In genomic region chr7:157690833-157691382, GRCh38 we compare ENCODE assay signal across 8 cellular contexts.
DNase-seq lines count a peak whose midpoint lies in the region; ATAC-seq and TF ChIP-seq lines count a peak whose summit lies in the region.

No MANE protein-coding gene starts in this region.

- H3K79me2 ChIP-seq in Loucy (ENCODE audit: insufficient read depth, low read length), result peaks cover 32% of the 10 kb centered on the region

- no peaks in the 10 kb centered on the region for H3K9me2 ChIP-seq in Loucy (replicated peaks; ENCODE audit: low read depth, low read length)

- no peaks in the 10 kb centered on the region for H3K36me3 Mint-ChIP-seq in stimulated activated memory B cell treated with anti-CD40 and anti-IgM and Interleukin-4, amounts not matched to agents 10 μg/mL and 1 μg/mL and 100 μg/mL, for 72 hours

- peak overlapping the region; percentile 75; the same call in 1 of the 2 replicates for H2AFZ ChIP-seq in Loucy (ENCODE audit: low read length)

- ATAC-seq in right cardiac atrium, result peak; percentile 92 to 93
- ATAC-seq in stimulated activated memory B cell treated with anti-CD40 and anti-IgM and Interleukin-4, amounts not matched to agents 10 μg/mL and 1 μg/mL and 100 μg/mL, for 72 hours, result no peak

- H3K27ac ChIP-seq in BLaER1 (no peak overlapping the region), right cardiac atrium (ENCODE audit: low read length) (no peak overlapping the region), sigmoid colon (no peak overlapping the region)

- peaks cover 98% of the 10 kb centered on the region for H3K27me3 ChIP-seq in BLaER1
- peaks cover 11% of the 10 kb centered on the region for H3K27me3 ChIP-seq in Loucy (ENCODE audit: insufficient read depth, low read length, poor library complexity, severe bottlenecking)
- H3K27me3 ChIP-seq in adipocyte (replicated peaks; ENCODE audit: control insufficient read depth, insufficient read depth, low read length), result peaks cover 40% of the 10 kb centered on the region
- H3K27me3 ChIP-seq in right cardiac atrium (ENCODE audit: control insufficient read depth, insufficient read depth), result no peaks in the 10 kb centered on the region
- peaks cover 60 to 86% (median 75%) of the 10 kb centered on the region in 3 donors for H3K27me3 ChIP-seq in sigmoid colon

- H3K9me3 Mint-ChIP-seq in stimulated activated memory B cell treated with anti-CD40 and anti-IgM and Interleukin-4, amounts not matched to agents 10 μg/mL and 1 μg/mL and 100 μg/mL, for 72 hours, result no peaks in the 10 kb centered on the region

- TF ChIP-seq EP300 in sigmoid colon (IDR thresholded peaks at IDR 0.05), result no peak

- no peak overlapping the region for H3K4me3 Mint-ChIP-seq in stimulated activated memory B cell treated with anti-CD40 and anti-IgM and Interleukin-4, amounts not matched to agents 10 μg/mL and 1 μg/mL and 100 μg/mL, for 72 hours

- TF ChIP-seq CTCF in Loucy (conservative IDR thresholded peaks at IDR 0.05; ENCODE audit: low read length) (no peak), sigmoid colon (IDR thresholded peaks at IDR 0.05) (no peak), GM10266 (IDR thresholded peaks at IDR 0.05; ENCODE audit: control insufficient read depth, insufficient read depth, low read depth, missing control alignments) (no peak)

- intact Hi-C loops in right cardiac atrium (cut with DNase I) (no loop called here), sigmoid colon (cut with DNase I) (no loop called here)

- H4K20me1 ChIP-seq in BLaER1 (peaks cover 83% of the 10 kb centered on the region), Loucy (ENCODE audit: insufficient read depth, low read length, poor library complexity, severe bottlenecking) (no peaks in the 10 kb centered on the region)

- H3F3A ChIP-seq in Loucy (ENCODE audit: low read depth), result no peaks in the 10 kb centered on the region; the same call in 1 of the 2 replicates

- under 1% methylated on average over 60 of the region's 60 CpGs for WGBS in right cardiac atrium
- WGBS in sigmoid colon, 2 donors, result 1% methylated on average over 60 of the region's 60 CpGs

- no peak overlapping the region for H3K9ac ChIP-seq in BLaER1
- H3K9ac ChIP-seq in Loucy (ENCODE audit: low read depth, low read length, poor library complexity, severe bottlenecking), result peak overlapping the region; percentile 61
- H3K9ac ChIP-seq in adipocyte (ENCODE audit: low read length), result no peak overlapping the region

- TF ChIP-seq POLR2A in sigmoid colon (IDR thresholded peaks at IDR 0.05), result no peak

- peak overlapping the region; percentile 66 for H3K4me3 ChIP-seq in BLaER1
- H3K4me3 ChIP-seq in Loucy (ENCODE audit: low read length, poor library complexity, severe bottlenecking), result peak overlapping the region; percentile 77
- no peak overlapping the region for H3K4me3 ChIP-seq in adipocyte (ENCODE audit: low read length)
- H3K4me3 ChIP-seq in right cardiac atrium (ENCODE audit: low read length), result peak overlapping the region; percentile 35
- H3K4me3 ChIP-seq in sigmoid colon, result peak overlapping the region in 3 of 4 donors; percentile 20 to 43 (median 42)

- H3K4me1 ChIP-seq in BLaER1, result peaks cover 48% of the 10 kb centered on the region
- peaks cover 10% of the 10 kb centered on the region for H3K4me1 ChIP-seq in Loucy (ENCODE audit: insufficient read depth, low read length, poor library complexity, severe bottlenecking)
- no peaks in the 10 kb centered on the region for H3K4me1 ChIP-seq in adipocyte (ENCODE audit: control insufficient read depth, insufficient read depth, low read length)
- H3K4me1 ChIP-seq in right cardiac atrium (ENCODE audit: control insufficient read depth, insufficient read depth, low read length), result no peaks in the 10 kb centered on the region
- H3K4me1 ChIP-seq in sigmoid colon, result peaks cover 0 to 49% (median 46%) of the 10 kb centered on the region in 4 donors

- peaks cover 30% of the 10 kb centered on the region for H3K27me3 Mint-ChIP-seq in stimulated activated memory B cell treated with anti-CD40 and anti-IgM and Interleukin-4, amounts not matched to agents 10 μg/mL and 1 μg/mL and 100 μg/mL, for 72 hours

- H3K4me2 ChIP-seq in BLaER1 (peak overlapping the region; percentile 96), Loucy (ENCODE audit: low read depth, low read length, poor library complexity, severe bottlenecking) (peak overlapping the region; percentile 64)

- H3K36me3 ChIP-seq in BLaER1, result no peaks in the 10 kb centered on the region
- no peaks in the 10 kb centered on the region for H3K36me3 ChIP-seq in Loucy (ENCODE audit: insufficient read depth, low read length)
- H3K36me3 ChIP-seq in adipocyte (ENCODE audit: control insufficient read depth, insufficient read depth, low read length, severe bottlenecking), result no peaks in the 10 kb centered on the region
- H3K36me3 ChIP-seq in sigmoid colon, result no peaks in the 10 kb centered on the region

- H3K9me3 ChIP-seq in BLaER1 (peaks cover 6% of the 10 kb centered on the region), Loucy (ENCODE audit: insufficient read depth, low read depth, low read length) (no peaks in the 10 kb centered on the region), adipocyte (ENCODE audit: control insufficient read depth, low read length) (no peaks in the 10 kb centered on the region), right cardiac atrium (ENCODE audit: control insufficient read depth, low read length) (no peaks in the 10 kb centered on the region), sigmoid colon (no peaks in the 10 kb centered on the region)

- no peak overlapping the region for H3K27ac Mint-ChIP-seq in stimulated activated memory B cell treated with anti-CD40 and anti-IgM and Interleukin-4, amounts not matched to agents 10 μg/mL and 1 μg/mL and 100 μg/mL, for 72 hours

- DNase-seq in adipocyte (ENCODE audit: low read depth) (peak; percentile 7), right cardiac atrium (peak; percentile 77 to 90 (median 81)), sigmoid colon (peak; percentile 85), T-helper 1 cell (no peak), GM10266 (ENCODE audit: extremely low spot score) (no peak)

- H3K4me1 Mint-ChIP-seq in stimulated activated memory B cell treated with anti-CD40 and anti-IgM and Interleukin-4, amounts not matched to agents 10 μg/mL and 1 μg/mL and 100 μg/mL, for 72 hours, result no peaks in the 10 kb centered on the region

Comparison
In these comparisons a context has a peak if more than half of its experiments do, and no peak if none do; other contexts are left out.
1. DNase-seq: peak in adipocyte (single experiment), right cardiac atrium (3 of 3) and sigmoid colon (single experiment); none in T-helper 1 cell (0 of 5) and GM10266 (single experiment).